19 cellular contexts compared by ENCODE assay signal in the genomic region with DNA sequence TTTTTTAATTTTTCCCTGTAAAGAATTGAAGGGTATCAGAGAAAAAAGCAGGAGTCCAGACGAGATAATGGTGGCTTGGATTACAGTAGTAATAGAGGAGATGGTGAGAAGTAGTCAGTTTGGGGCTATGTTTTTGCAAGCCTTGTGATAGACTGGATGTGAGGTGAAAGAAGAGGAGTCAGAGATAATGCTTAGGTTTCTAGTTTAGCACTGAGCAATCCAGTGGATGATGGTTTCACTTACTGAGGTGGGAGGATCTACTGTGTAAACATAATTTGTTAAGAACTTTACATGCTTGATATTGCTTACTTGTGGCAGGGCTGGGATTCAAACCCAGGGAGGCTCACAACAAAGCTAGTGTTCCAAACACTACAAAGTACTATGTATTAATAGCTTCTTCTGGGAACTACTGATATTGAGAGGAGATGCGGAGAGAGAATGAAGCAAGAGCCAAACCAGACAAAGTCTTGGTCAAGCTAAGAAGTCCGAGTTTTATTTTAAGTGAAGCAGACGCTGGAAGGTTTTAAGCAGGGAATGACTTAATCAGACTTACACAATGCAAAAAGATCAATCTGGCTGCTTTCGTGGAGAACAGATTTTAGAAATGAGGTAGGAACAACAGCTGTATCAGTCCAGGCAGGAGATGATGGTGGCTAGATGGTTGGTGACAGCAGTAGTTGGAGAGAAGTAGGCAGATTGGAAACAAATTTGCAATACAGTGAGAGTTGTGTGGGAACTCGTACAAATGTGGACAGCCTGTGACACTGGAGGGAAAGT. TPM values are rescaled to one million over a fixed set of nuclear protein-coding genes. Genes with fewer than 3 reads are reported as not detected.
DNase-seq lines count a peak whose midpoint lies in the region; ATAC-seq, FAIRE-seq and TF ChIP-seq lines count a peak whose summit lies in the region.
"Had no signal": no experiment of that assay in that cellular context is flagged by ENCODE, and none has a peak within 500 bp of the region (broad histone marks: within the 10 kb centered on the region; RNA-seq: fewer than 3 reads in every experiment).

No MANE protein-coding gene starts in this region.

- peak in 3 of 4 donors; percentile 32 to 38 (median 36) for ATAC-seq in heart left ventricle
- no peak for ATAC-seq in Right ventricle myocardium superior (ENCODE audit: poor library complexity)
- no peak for ATAC-seq in stimulated activated naive B cell treated with anti-CD40 and anti-IgM and Interleukin-4, amounts not matched to agents 10 μg/mL and 1 μg/mL and 100 μg/mL, for 72 hours (replicated peaks)
- ATAC-seq: naive thymus-derived CD8-positive, alpha-beta T cell had no signal

- no peak for TF ChIP-seq POLR2A in heart left ventricle (IDR thresholded peaks at IDR 0.05)

- H3K36me3 ChIP-seq in heart left ventricle, result no peaks in the 10 kb centered on the region
- no peaks in the 10 kb centered on the region for H3K36me3 ChIP-seq in astrocyte (ENCODE audit: insufficient read depth, low read length)
- H3K36me3 ChIP-seq: sigmoid colon had no signal

- H3K4me3 ChIP-seq in heart left ventricle, result no peak overlapping the region
- no peak overlapping the region for H3K4me3 ChIP-seq in astrocyte (ENCODE audit: insufficient read depth, low read depth, low read length)
- H3K4me3 ChIP-seq: sigmoid colon had no signal

- peaks cover 0 to 59% (median 31%) of the 10 kb centered on the region in 12 donors for H3K4me1 ChIP-seq in heart left ventricle
- H3K4me1 ChIP-seq in astrocyte (ENCODE audit: insufficient read depth, low read length), result peaks cover 16% of the 10 kb centered on the region

- WGBS in heart left ventricle, 4 donors, result 83 to 86% (median 85%) methylated on average over 6 of the region's 6 CpGs

- H3K79me2 ChIP-seq in astrocyte (ENCODE audit: insufficient read depth, low read length), result peaks cover 97% of the 10 kb centered on the region

- intact Hi-C loops in heart left ventricle (cut with DNase I) (no loop called here), Right ventricle myocardium superior (cut with DNase I) (no loop called here)

- no peak for FAIRE-seq in astrocyte (lab: Jason Lieb, UNC)
- FAIRE-seq: G401.6, GM19239 had no signal

- no peaks in the 10 kb centered on the region for H3K9me3 Mint-ChIP-seq in astrocyte (ENCODE audit: unreplicated experiment)
- peaks cover 0 to under 1% of the 10 kb centered on the region in 2 donors for H3K9me3 Mint-ChIP-seq in stimulated activated naive B cell treated with anti-CD40 and anti-IgM and Interleukin-4, amounts not matched to agents 10 μg/mL and 1 μg/mL and 100 μg/mL, for 72 hours
- H3K9me3 Mint-ChIP-seq: activated naive CD4-positive, alpha-beta T cell treated with anti-CD3 and anti-CD28 coated beads for 36 hours had no signal

- H4K20me1 ChIP-seq in astrocyte (ENCODE audit: insufficient read depth, low read length), result peaks cover 96% of the 10 kb centered on the region

- H2AFZ ChIP-seq in astrocyte (ENCODE audit: low read depth, low read length), result no peak overlapping the region

- no peak overlapping the region for H3K4me2 ChIP-seq in astrocyte (ENCODE audit: low read length)

- no peak overlapping the region for H3K9ac ChIP-seq in astrocyte (ENCODE audit: low read length)

- no peaks in the 10 kb centered on the region for H3K27me3 Mint-ChIP-seq in astrocyte (ENCODE audit: low read depth, unreplicated experiment)
- H3K27me3 Mint-ChIP-seq in stimulated activated naive B cell treated with anti-CD40 and anti-IgM and Interleukin-4, amounts not matched to agents 10 μg/mL and 1 μg/mL and 100 μg/mL, for 72 hours, result no peaks in the 10 kb centered on the region
- H3K27me3 Mint-ChIP-seq: naive thymus-derived CD8-positive, alpha-beta T cell had no signal

- H3K27ac Mint-ChIP-seq in astrocyte (ENCODE audit: unreplicated experiment), result no peak overlapping the region
- H3K27ac Mint-ChIP-seq in stimulated activated naive B cell treated with anti-CD40 and anti-IgM and Interleukin-4, amounts not matched to agents 10 μg/mL and 1 μg/mL and 100 μg/mL, for 72 hours, result peak overlapping the region; percentile 49
- H3K27ac Mint-ChIP-seq: activated naive CD4-positive, alpha-beta T cell treated with anti-CD3 and anti-CD28 coated beads for 36 hours had no signal

- no peaks in the 10 kb centered on the region for H3K27me3 ChIP-seq in heart left ventricle
- H3K27me3 ChIP-seq in astrocyte (ENCODE audit: insufficient read depth, low read length), result no peaks in the 10 kb centered on the region
- H3K27me3 ChIP-seq: sigmoid colon had no signal

- peaks cover 7% of the 10 kb centered on the region for H3K36me3 Mint-ChIP-seq in astrocyte (ENCODE audit: low read depth, unreplicated experiment)
- H3K36me3 Mint-ChIP-seq in stimulated activated naive B cell treated with anti-CD40 and anti-IgM and Interleukin-4, amounts not matched to agents 10 μg/mL and 1 μg/mL and 100 μg/mL, for 72 hours, result peaks cover 8 to 26% of the 10 kb centered on the region in 2 donors

- H3K27ac ChIP-seq in heart left ventricle (no peak overlapping the region), astrocyte (ENCODE audit: low read depth, low read length) (no peak overlapping the region)

- DNase-seq in heart left ventricle, result no peak
- no peak for DNase-seq in Right ventricle myocardium superior
- DNase-seq in astrocyte (ENCODE audit: low read depth), result no peak
- DNase-seq in kidney glomerular epithelial cell (lab: John Stamatoyannopoulos, UW), result peak; percentile 16
- DNase-seq in stimulated activated naive B cell treated with anti-CD40 and anti-IgM and Interleukin-4, amounts not matched to agents 10 μg/mL and 1 μg/mL and 100 μg/mL, for 72 hours, result no peak
- no peak for DNase-seq in activated effector memory CD4-positive, alpha-beta T cell treated with Interleukin-2 at 50 U/mL for 16 hours
- DNase-seq in NCI-H748 (lab: John Stamatoyannopoulos, UW; ENCODE audit: unreplicated experiment), result no peak
- no peak for DNase-seq in activated gamma-delta T cell treated with Interleukin-2 at 50 U/mL for 16 hours
- DNase-seq: activated naive CD4-positive, alpha-beta T cell treated with anti-CD3 and anti-CD28 coated beads for 36 hours; Kasumi-1; naive thymus-derived CD8-positive, alpha-beta T cell; NCI-H1436; NCI-H446 treated with DMSO at 0.1 percent for 48 hours; OCI-M1; sigmoid colon; stimulated activated CD4-positive, alpha-beta T cell treated with anti-CD3 and anti-CD28 coated beads, Interleukin-4, amount 100 ng/mL, for 1 hour; trophoblast cell had no signal

- peaks cover 35% of the 10 kb centered on the region for H3K4me1 Mint-ChIP-seq in astrocyte (ENCODE audit: low read depth, unreplicated experiment)
- H3K4me1 Mint-ChIP-seq in stimulated activated naive B cell treated with anti-CD40 and anti-IgM and Interleukin-4, amounts not matched to agents 10 μg/mL and 1 μg/mL and 100 μg/mL, for 72 hours, result peaks cover 33 to 71% of the 10 kb centered on the region in 2 donors

- no peak for TF ChIP-seq CTCF in heart left ventricle (IDR thresholded peaks at IDR 0.05)
- no peak for TF ChIP-seq CTCF in astrocyte (IDR thresholded peaks at IDR 0.05; ENCODE audit: insufficient read depth, low read depth, low read length)

- H3K9me3 ChIP-seq in heart left ventricle (no peaks in the 10 kb centered on the region), astrocyte (ENCODE audit: insufficient read depth, low read depth, low read length) (no peaks in the 10 kb centered on the region)
- H3K9me3 ChIP-seq: sigmoid colon had no signal

- peak overlapping the region; percentile 18 for H3K4me3 Mint-ChIP-seq in astrocyte (ENCODE audit: unreplicated experiment)
- H3K4me3 Mint-ChIP-seq in stimulated activated naive B cell treated with anti-CD40 and anti-IgM and Interleukin-4, amounts not matched to agents 10 μg/mL and 1 μg/mL and 100 μg/mL, for 72 hours, result no peak overlapping the region
- H3K4me3 Mint-ChIP-seq: activated naive CD4-positive, alpha-beta T cell treated with anti-CD3 and anti-CD28 coated beads for 36 hours had no signal

RNA-seq across cellular contexts. Expression of a gene that starts 58.0 kb away (rescaled TPM):
- total RNA-seq in heart left ventricle (100 to 1,000 TPM in 5 of 9 donors, 10 to 100 TPM in 4; 36.0 to 114 (median 100) TPM), Right ventricle myocardium superior (76.0 TPM), astrocyte (131 and 135 TPM in 2 replicates)
- polyA plus RNA-seq in heart left ventricle, result 10 to 100 TPM; 29.1 to 83.2 TPM

Comparison
In these comparisons a context has a peak if more than half of its experiments do, and no peak if none do; other contexts are left out.
1. ATAC-seq: peak in heart left ventricle (3 of 4); none in Right ventricle myocardium superior (single experiment) and stimulated activated naive B cell treated with anti-CD40 and anti-IgM and Interleukin-4, amounts not matched to agents 10 μg/mL and 1 μg/mL and 100 μg/mL, for 72 hours (0 of 2).